In the genomic region with DNA sequence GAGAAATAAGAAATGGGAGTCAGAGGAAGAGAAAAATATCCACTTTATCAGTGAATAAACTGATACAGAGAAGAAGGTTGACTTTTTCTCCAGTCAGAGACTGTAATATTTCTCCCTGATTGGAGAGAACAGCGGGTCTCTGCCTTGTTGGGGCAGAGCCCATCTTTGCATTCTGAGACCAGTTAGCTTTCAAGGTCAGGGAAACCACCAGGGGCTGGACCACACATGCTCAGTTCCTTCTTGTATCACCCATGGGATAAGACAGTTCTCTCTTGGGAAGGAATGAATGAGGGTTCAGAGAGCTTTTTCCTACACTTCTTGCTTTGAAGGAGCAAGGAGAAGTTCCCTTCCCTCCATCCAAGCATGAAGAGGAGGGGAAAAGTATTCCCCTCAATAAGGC, we compare ENCODE assay signal across 22 cellular contexts.
"Had no signal": no experiment of that assay in that cellular context is flagged by ENCODE, and none has a peak within 500 bp of the region (broad histone marks: within the 10 kb centered on the region; RNA-seq: fewer than 3 reads in every experiment).

No MANE protein-coding gene starts in this region.

- H3K27me3 ChIP-seq: foreskin keratinocyte, left lung, suprapubic skin, upper lobe of left lung had no signal

- H3K27ac ChIP-seq: foreskin keratinocyte, left lung, suprapubic skin, upper lobe of left lung had no signal

- FAIRE-seq: kidney had no signal

- H3K4me1 Mint-ChIP-seq: brain, nephron had no signal

- H3K9me3 ChIP-seq: left lung, suprapubic skin, upper lobe of left lung had no signal

- H3K27me3 Mint-ChIP-seq: brain; dendritic cell treated with granulocyte-macrophage colony-stimulating factor and Interleukin-4, amounts not matched to agents 40 ng/mL and 50 ng/mL, for 4 days had no signal

- ATAC-seq: activated CD8-positive, alpha-beta T cell treated with anti-CD3 and anti-CD28 coated beads, Interleukin-2, amount 10 ng/mL, durations not matched to agents 7 days and 5 days; foreskin keratinocyte; left lung; stimulated activated naive CD8-positive, alpha-beta T cell treated with anti-CD3 and anti-CD28 coated beads, Interleukin-15, Interleukin-2, amounts not matched to agents 100 U/mL and 50 U/mL, for 24 hours had no signal

- H3K4me3 ChIP-seq: left lung, suprapubic skin, upper lobe of left lung had no signal

- H3K4me1 ChIP-seq: left lung, suprapubic skin, upper lobe of left lung had no signal

- H3K4me3 Mint-ChIP-seq: activated CD8-positive, alpha-beta T cell treated with anti-CD3 and anti-CD28 coated beads, Interleukin-2, amount 10 ng/mL, durations not matched to agents 7 days and 5 days; brain; dendritic cell treated with granulocyte-macrophage colony-stimulating factor and Interleukin-4, amounts not matched to agents 40 ng/mL and 50 ng/mL, for 4 days; nephron had no signal

- H3K27ac Mint-ChIP-seq: activated CD8-positive, alpha-beta T cell treated with anti-CD3 and anti-CD28 coated beads, Interleukin-2, amount 10 ng/mL, durations not matched to agents 7 days and 5 days; brain; dendritic cell treated with granulocyte-macrophage colony-stimulating factor and Interleukin-4, amounts not matched to agents 40 ng/mL and 50 ng/mL, for 4 days; nephron had no signal

- DNase-seq: activated CD4-positive, alpha-beta T cell treated with anti-CD3 and anti-CD28 coated beads for 48 hours; activated CD8-positive, alpha-beta memory T cell treated with anti-CD3 and anti-CD28 coated beads, Interleukin-2, amount 50 U/mL, for 4 hours; activated CD8-positive, alpha-beta T cell treated with anti-CD3 and anti-CD28 coated beads, Interleukin-2, amount 10 ng/mL, durations not matched to agents 7 days and 5 days; amygdala; cerebellar nuclear complex; effector memory CD4-positive, alpha-beta T cell; foreskin keratinocyte; glutamatergic neuron; hypothalamus; kidney; left lung; nucleus accumbens; posterior cingulate gyrus; retina; stimulated activated CD4-positive, alpha-beta T cell treated with anti-CD3 and anti-CD28 coated beads, Interleukin-15, amount 100 ng/mL, for 24 hours; stimulated activated CD4-positive, alpha-beta T cell treated with anti-CD3 and anti-CD28 coated beads, Interleukin-4, amount 100 ng/mL, for 1 hour; stimulated activated naive CD8-positive, alpha-beta T cell treated with anti-CD3 and anti-CD28 coated beads, Interleukin-15, Interleukin-2, amounts not matched to agents 100 U/mL and 50 U/mL, for 24 hours; upper lobe of left lung had no signal

- H3K9me3 Mint-ChIP-seq: brain; dendritic cell treated with granulocyte-macrophage colony-stimulating factor and Interleukin-4, amounts not matched to agents 40 ng/mL and 50 ng/mL, for 4 days; nephron had no signal
